Comparison of ENCODE assay signal across 24 cellular contexts in the genomic region with DNA sequence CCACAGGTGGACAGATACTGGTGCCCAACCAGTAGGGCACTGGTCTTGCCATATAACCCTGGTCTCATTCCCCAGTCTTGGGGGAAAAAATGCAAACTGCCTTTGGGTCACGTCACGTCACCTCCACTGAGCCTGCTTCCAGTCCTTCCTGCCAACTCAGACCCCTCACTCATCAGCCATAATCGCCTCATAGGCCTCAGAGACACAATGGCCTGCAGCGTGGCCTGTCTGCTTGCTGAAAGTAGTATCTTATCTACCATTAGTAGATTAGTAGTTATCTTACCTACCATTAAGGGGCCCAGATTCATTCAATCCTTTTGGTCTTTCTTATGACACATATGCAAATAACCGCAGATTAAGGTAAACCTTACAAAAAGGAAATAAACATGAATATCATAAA.
"Had no signal": no experiment of that assay in that cellular context is flagged by ENCODE, and none has a peak within 500 bp of the region (broad histone marks: within the 10 kb centered on the region; RNA-seq: fewer than 3 reads in every experiment).

No MANE protein-coding gene starts in this region.

- H3K9me3 ChIP-seq: colonic mucosa, esophagus muscularis mucosa, gastrocnemius medialis, gastroesophageal sphincter, heart left ventricle had no signal

- H3K27ac ChIP-seq: colonic mucosa, coronary artery, dorsolateral prefrontal cortex, epithelial cell of prostate, esophagus muscularis mucosa, esophagus squamous epithelium, foreskin keratinocyte, gastrocnemius medialis, gastroesophageal sphincter, heart left ventricle, heart right ventricle had no signal

- H3K4me1 ChIP-seq: colonic mucosa, esophagus muscularis mucosa, esophagus squamous epithelium, foreskin keratinocyte, gastrocnemius medialis, gastroesophageal sphincter had no signal

- H3K27ac Mint-ChIP-seq: dendritic cell treated with granulocyte-macrophage colony-stimulating factor and Interleukin-4, amounts not matched to agents 40 ng/mL and 50 ng/mL, for 4 days; effector memory CD8-positive, alpha-beta T cell had no signal

- H3K36me3 ChIP-seq: colonic mucosa, esophagus muscularis mucosa, esophagus squamous epithelium, gastrocnemius medialis, gastroesophageal sphincter, heart left ventricle, heart right ventricle had no signal

- DNase-seq: colonic mucosa; cortex of kidney; dermis blood vessel endothelial cell; dorsolateral prefrontal cortex; effector CD4-positive, alpha-beta T cell; effector CD8-positive, alpha-beta T cell; effector memory CD4-positive, alpha-beta T cell; effector memory CD8-positive, alpha-beta T cell; erythroblast; esophagus squamous epithelium; foreskin fibroblast; foreskin keratinocyte; foreskin melanocyte; gastrocnemius medialis; glutamatergic neuron; head of caudate nucleus; heart left ventricle; heart right ventricle had no signal

- H3K9me3 Mint-ChIP-seq: dendritic cell treated with granulocyte-macrophage colony-stimulating factor and Interleukin-4, amounts not matched to agents 40 ng/mL and 50 ng/mL, for 4 days; effector memory CD8-positive, alpha-beta T cell had no signal

- ATAC-seq: effector memory CD8-positive, alpha-beta T cell; esophagus mucosa; foreskin keratinocyte; gastrocnemius medialis; gastroesophageal sphincter; heart left ventricle; heart right ventricle had no signal

- H3K4me3 ChIP-seq: colonic mucosa, coronary artery, dorsolateral prefrontal cortex, esophagus muscularis mucosa, esophagus squamous epithelium, gastrocnemius medialis, gastroesophageal sphincter, heart left ventricle, heart right ventricle had no signal

- H3K27me3 ChIP-seq: colonic mucosa, dorsolateral prefrontal cortex, esophagus muscularis mucosa, esophagus squamous epithelium, foreskin keratinocyte, gastrocnemius medialis, gastroesophageal sphincter, heart left ventricle had no signal

- H3K4me3 Mint-ChIP-seq: dendritic cell treated with granulocyte-macrophage colony-stimulating factor and Interleukin-4, amounts not matched to agents 40 ng/mL and 50 ng/mL, for 4 days; effector memory CD8-positive, alpha-beta T cell had no signal
